ENCODE assay signal across 20 cellular contexts in the genomic region with DNA sequence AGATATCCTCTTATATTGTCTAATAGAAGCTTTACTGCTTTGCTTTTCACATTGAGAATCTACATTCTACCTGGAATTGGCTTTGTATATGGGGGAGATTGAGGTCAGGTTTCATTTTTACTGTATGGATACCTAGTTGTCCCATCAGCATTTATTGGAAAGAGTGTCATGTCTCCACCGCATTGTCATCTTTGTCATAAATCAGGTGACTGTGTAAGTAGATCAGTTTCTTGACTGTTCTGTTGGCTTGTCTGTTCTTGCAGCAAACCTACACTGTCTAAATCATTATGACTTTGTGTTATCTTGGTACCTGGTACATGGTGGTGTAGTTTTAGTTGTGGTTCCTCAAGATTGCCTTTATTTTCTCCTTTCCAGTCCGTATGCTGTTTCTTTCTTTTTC. TPM values are rescaled to one million over a fixed set of nuclear protein-coding genes. Genes with fewer than 3 reads are reported as not detected.
DNase-seq lines count a peak whose midpoint lies in the region; ATAC-seq, FAIRE-seq and TF ChIP-seq lines count a peak whose summit lies in the region.
"Had no signal": no experiment of that assay in that cellular context is flagged by ENCODE, and none has a peak within 500 bp of the region (broad histone marks: within the 10 kb centered on the region; RNA-seq: fewer than 3 reads in every experiment).

No MANE protein-coding gene starts in this region.

- peak; percentile 71 to 75 for ATAC-seq in activated naive CD4-positive, alpha-beta T cell treated with anti-CD3 and anti-CD28 coated beads, Interleukin-2, amount 50 U/mL, for 72 hours
- peak; percentile 18 for ATAC-seq in activated CD8-positive, alpha-beta T cell treated with anti-CD3 and anti-CD28 coated beads, Interleukin-2, amount 10 ng/mL, durations not matched to agents 7 days and 5 days
- ATAC-seq in HG03280 (IDR thresholded peaks at IDR 0.05; ENCODE audit: unreplicated experiment), result no peak
- ATAC-seq: upper lobe of right lung had no signal

- no peak overlapping the region for H4K8ac ChIP-seq in mesenchymal stem cell (ENCODE audit: low read length)

- no peak overlapping the region for H2BK5ac ChIP-seq in mesenchymal stem cell (ENCODE audit: low read depth, low read length, poor library complexity, severe bottlenecking)

- H3K4me1 ChIP-seq in mesenchymal stem cell (ENCODE audit: control insufficient read depth, insufficient read depth, low read depth, low read length), result peaks cover 6% of the 10 kb centered on the region
- H3K4me1 ChIP-seq in BE2C, result peaks cover 5% of the 10 kb centered on the region

- H3K36me3 Mint-ChIP-seq in activated naive CD4-positive, alpha-beta T cell treated with anti-CD3 and anti-CD28 coated beads, Interleukin-2, amount 50 U/mL, for 72 hours, result peaks cover 14 to 47% of the 10 kb centered on the region in 2 donors
- H3K36me3 Mint-ChIP-seq in activated naive CD4-positive, alpha-beta T cell treated with anti-CD3 and anti-CD28 coated beads, Interleukin-2, amount 10 ng/mL, durations not matched to agents 7 days and 5 days, result peaks cover 29% of the 10 kb centered on the region
- H3K36me3 Mint-ChIP-seq in activated CD8-positive, alpha-beta T cell treated with anti-CD3 and anti-CD28 coated beads, Interleukin-2, amount 10 ng/mL, durations not matched to agents 7 days and 5 days (ENCODE audit: low read depth), result peaks cover 54% of the 10 kb centered on the region

- TF ChIP-seq CTCF in BE2C (IDR thresholded peaks at IDR 0.05; ENCODE audit: low read depth, low read length), result no peak

- no peaks in the 10 kb centered on the region for H3K79me1 ChIP-seq in mesenchymal stem cell (replicated peaks; ENCODE audit: low read length, poor library complexity, severe bottlenecking)

- H2BK15ac ChIP-seq in mesenchymal stem cell (ENCODE audit: low read depth, poor library complexity, severe bottlenecking), result no peak overlapping the region

- H2BK120ac ChIP-seq in mesenchymal stem cell (ENCODE audit: low read depth, low read length), result no peak overlapping the region

- H3K4me1 Mint-ChIP-seq in activated naive CD4-positive, alpha-beta T cell treated with anti-CD3 and anti-CD28 coated beads, Interleukin-2, amount 10 ng/mL, durations not matched to agents 7 days and 5 days, result peaks cover 49% of the 10 kb centered on the region
- peaks cover 55% of the 10 kb centered on the region for H3K4me1 Mint-ChIP-seq in activated CD8-positive, alpha-beta T cell treated with anti-CD3 and anti-CD28 coated beads, Interleukin-2, amount 10 ng/mL, durations not matched to agents 7 days and 5 days (ENCODE audit: low read depth)

- H3K18ac ChIP-seq in mesenchymal stem cell (ENCODE audit: low read depth in 1 of 2, low read length in 2 of 2), result no peak overlapping the region

- no peaks in the 10 kb centered on the region for H3K27me3 Mint-ChIP-seq in activated naive CD4-positive, alpha-beta T cell treated with anti-CD3 and anti-CD28 coated beads, Interleukin-2, amount 10 ng/mL, durations not matched to agents 7 days and 5 days
- no peaks in the 10 kb centered on the region for H3K27me3 Mint-ChIP-seq in activated CD8-positive, alpha-beta T cell treated with anti-CD3 and anti-CD28 coated beads, Interleukin-2, amount 10 ng/mL, durations not matched to agents 7 days and 5 days (ENCODE audit: low read depth)
- H3K27me3 Mint-ChIP-seq: dendritic cell treated with granulocyte-macrophage colony-stimulating factor and Interleukin-4, amounts not matched to agents 40 ng/mL and 50 ng/mL, for 4 days had no signal

- no peak overlapping the region for H3K4me2 ChIP-seq in mesenchymal stem cell (ENCODE audit: low read length, poor library complexity, severe bottlenecking)

- H3K9ac ChIP-seq in mesenchymal stem cell (ENCODE audit: low read length), result no peak overlapping the region

- H3K4me3 ChIP-seq in mesenchymal stem cell (ENCODE audit: insufficient read depth in 1 of 2, low read depth in 1 of 2, low read length in 2 of 2), result no peak overlapping the region
- H3K4me3 ChIP-seq in BE2C (ENCODE audit: low read depth, low read length), result no peak overlapping the region
- H3K4me3 ChIP-seq: upper lobe of right lung had no signal

- H3K14ac ChIP-seq in mesenchymal stem cell (ENCODE audit: low read length in 2 of 2), result no peak overlapping the region

- CTCF ChIA-PET in activated naive CD4-positive, alpha-beta T cell treated with anti-CD3 and anti-CD28 coated beads, Interleukin-2, amount 10 ng/mL, durations not matched to agents 7 days and 5 days (lab: Charles Lee), result no interaction called here
- CTCF ChIA-PET in activated CD8-positive, alpha-beta T cell treated with anti-CD3 and anti-CD28 coated beads, Interleukin-2, amount 10 ng/mL, durations not matched to agents 7 days and 5 days (lab: Charles Lee), result no interaction called here

- H2AFZ ChIP-seq in mesenchymal stem cell (ENCODE audit: low read depth, low read length), result no peak overlapping the region

- peak overlapping the region; percentile 85 to 96 for H3K27ac Mint-ChIP-seq in activated naive CD4-positive, alpha-beta T cell treated with anti-CD3 and anti-CD28 coated beads, Interleukin-2, amount 50 U/mL, for 72 hours
- no peak overlapping the region for H3K27ac Mint-ChIP-seq in activated naive CD4-positive, alpha-beta T cell treated with anti-CD3 and anti-CD28 coated beads, Interleukin-2, amount 10 ng/mL, durations not matched to agents 7 days and 5 days
- no peak overlapping the region for H3K27ac Mint-ChIP-seq in activated CD8-positive, alpha-beta T cell treated with anti-CD3 and anti-CD28 coated beads, Interleukin-2, amount 10 ng/mL, durations not matched to agents 7 days and 5 days
- H3K27ac Mint-ChIP-seq: dendritic cell treated with granulocyte-macrophage colony-stimulating factor and Interleukin-4, amounts not matched to agents 40 ng/mL and 50 ng/mL, for 4 days had no signal

- no peak for DNase-seq in activated naive CD4-positive, alpha-beta T cell treated with anti-CD3 and anti-CD28 coated beads, Interleukin-2, amount 50 U/mL, for 72 hours (ENCODE audit: low spot score in 2 of 2)
- DNase-seq in activated naive CD4-positive, alpha-beta T cell treated with anti-CD3 and anti-CD28 coated beads, Interleukin-2, amount 10 ng/mL, durations not matched to agents 7 days and 5 days, result no peak
- no peak for DNase-seq in activated CD8-positive, alpha-beta T cell treated with anti-CD3 and anti-CD28 coated beads, Interleukin-2, amount 10 ng/mL, durations not matched to agents 7 days and 5 days
- DNase-seq in mesenchymal stem cell, result no peak
- DNase-seq in urothelium cell line (ENCODE audit: low spot score), result no peak
- DNase-seq in BE2C, result no peak
- no peak for DNase-seq in amniotic stem cell (lab: John Stamatoyannopoulos, UW)
- DNase-seq: activated CD8-positive, alpha-beta memory T cell treated with anti-CD3 and anti-CD28 coated beads for 24 hours; activated naive CD4-positive, alpha-beta T cell treated with Interleukin-2 at 50 U/mL for 16 hours; Caco-2; foreskin melanocyte; GOT3; IMR-90; NCI-H187; stimulated activated CD4-positive, alpha-beta T cell treated with anti-CD3 and anti-CD28 coated beads, Interleukin-15, amount 100 ng/mL, for 24 hours; stimulated activated naive CD4-positive, alpha-beta T cell treated with Interleukin-2 at 50 U/mL for 16 hours; upper lobe of right lung had no signal

- FAIRE-seq in urothelium cell line (lab: Jason Lieb, UNC), result peak; percentile 32
- FAIRE-seq: bronchial epithelial cell had no signal

- H3K23ac ChIP-seq in mesenchymal stem cell (ENCODE audit: low read length in 2 of 2), result no peak overlapping the region

- H3K9me3 Mint-ChIP-seq in activated naive CD4-positive, alpha-beta T cell treated with anti-CD3 and anti-CD28 coated beads, Interleukin-2, amount 50 U/mL, for 72 hours, result peaks cover 0 to 7% of the 10 kb centered on the region in 2 donors
- peaks cover 4% of the 10 kb centered on the region for H3K9me3 Mint-ChIP-seq in activated naive CD4-positive, alpha-beta T cell treated with anti-CD3 and anti-CD28 coated beads, Interleukin-2, amount 10 ng/mL, durations not matched to agents 7 days and 5 days
- no peaks in the 10 kb centered on the region for H3K9me3 Mint-ChIP-seq in activated CD8-positive, alpha-beta T cell treated with anti-CD3 and anti-CD28 coated beads, Interleukin-2, amount 10 ng/mL, durations not matched to agents 7 days and 5 days (ENCODE audit: insufficient read depth)
- H3K9me3 Mint-ChIP-seq: dendritic cell treated with granulocyte-macrophage colony-stimulating factor and Interleukin-4, amounts not matched to agents 40 ng/mL and 50 ng/mL, for 4 days had no signal

- H2BK12ac ChIP-seq in mesenchymal stem cell (ENCODE audit: low read length in 2 of 2), result no peak overlapping the region

- WGBS in mesenchymal stem cell, result 93% methylated on average over 2 of the region's 2 CpGs

- H3K9me3 ChIP-seq in mesenchymal stem cell (ENCODE audit: control insufficient read depth, low read length) (no peaks in the 10 kb centered on the region), BE2C (no peaks in the 10 kb centered on the region)
- H3K9me3 ChIP-seq: Caco-2, upper lobe of right lung had no signal

- H4K91ac ChIP-seq in mesenchymal stem cell (ENCODE audit: low read length), result no peak overlapping the region

- no peaks in the 10 kb centered on the region for H3K27me3 ChIP-seq in mesenchymal stem cell (ENCODE audit: control insufficient read depth in 1 of 2, insufficient read depth in 1 of 2, low read length in 2 of 2)
- no peaks in the 10 kb centered on the region for H3K27me3 ChIP-seq in BE2C
- H3K27me3 ChIP-seq: upper lobe of right lung had no signal

- H3K4ac ChIP-seq in mesenchymal stem cell (ENCODE audit: low read depth in 1 of 2, low read length in 2 of 2), result no peak overlapping the region

- H3K36me3 ChIP-seq in mesenchymal stem cell (ENCODE audit: control insufficient read depth in 1 of 2, insufficient read depth in 2 of 2, low read depth in 1 of 2, low read length in 2 of 2) (peaks cover 0 to 6% of the 10 kb centered on the region in 2 experiments), BE2C (peaks cover 4% of the 10 kb centered on the region)
- H3K36me3 ChIP-seq: upper lobe of right lung had no signal

- no peak overlapping the region for H3K4me3 Mint-ChIP-seq in activated naive CD4-positive, alpha-beta T cell treated with anti-CD3 and anti-CD28 coated beads, Interleukin-2, amount 10 ng/mL, durations not matched to agents 7 days and 5 days
- H3K4me3 Mint-ChIP-seq in activated CD8-positive, alpha-beta T cell treated with anti-CD3 and anti-CD28 coated beads, Interleukin-2, amount 10 ng/mL, durations not matched to agents 7 days and 5 days, result no peak overlapping the region
- H3K4me3 Mint-ChIP-seq: dendritic cell treated with granulocyte-macrophage colony-stimulating factor and Interleukin-4, amounts not matched to agents 40 ng/mL and 50 ng/mL, for 4 days had no signal

- peak overlapping the region; percentile 77 for H3K27ac ChIP-seq in mesenchymal stem cell (ENCODE audit: low read length, poor library complexity, severe bottlenecking)
- H3K27ac ChIP-seq: upper lobe of right lung had no signal

- POLR2A ChIA-PET in activated CD8-positive, alpha-beta T cell treated with anti-CD3 and anti-CD28 coated beads, Interleukin-2, amount 10 ng/mL, durations not matched to agents 7 days and 5 days (lab: Charles Lee), result no interaction called here

- H2AK5ac ChIP-seq in mesenchymal stem cell (ENCODE audit: low read length, severe bottlenecking), result peak overlapping the region; percentile 70

RNA-seq across cellular contexts. Expression of a gene that starts 5.8 kb away (rescaled TPM):
- total RNA-seq in activated naive CD4-positive, alpha-beta T cell treated with anti-CD3 and anti-CD28 coated beads, Interleukin-2, amount 50 U/mL, for 72 hours, result 10 to 100 TPM; 53.9 to 61.5 TPM
- total RNA-seq in activated CD8-positive, alpha-beta T cell treated with anti-CD3 and anti-CD28 coated beads, Interleukin-2, amount 10 ng/mL, durations not matched to agents 7 days and 5 days, result 10 to 100 TPM; 48.1 to 54.3 TPM
- polyA plus RNA-seq in mesenchymal stem cell (2013, experiment 1 of 2), result 37.1 TPM
- polyA plus RNA-seq in mesenchymal stem cell (2013, experiment 2 of 2), result 37.5 TPM
- 78.3 TPM for polyA plus RNA-seq in BE2C (2012; ENCODE audit: insufficient read depth, insufficient read length, low read depth)

Comparison
In these comparisons a context has a peak if more than half of its experiments do, and no peak if none do; other contexts are left out.
1. H3K27ac Mint-ChIP-seq: peak in activated naive CD4-positive, alpha-beta T cell treated with anti-CD3 and anti-CD28 coated beads, Interleukin-2, amount 50 U/mL, for 72 hours (2 of 2); none in activated naive CD4-positive, alpha-beta T cell treated with anti-CD3 and anti-CD28 coated beads, Interleukin-2, amount 10 ng/mL, durations not matched to agents 7 days and 5 days (single experiment) and activated CD8-positive, alpha-beta T cell treated with anti-CD3 and anti-CD28 coated beads, Interleukin-2, amount 10 ng/mL, durations not matched to agents 7 days and 5 days (single experiment).